ENCODE assay signal across 16 cellular contexts in genomic region chr6:116327803-116328527, GRCh38. TPM values are rescaled to one million over a fixed set of nuclear protein-coding genes. Genes with fewer than 3 reads are reported as not detected.
DNase-seq lines count a peak whose midpoint lies in the region; ATAC-seq and TF ChIP-seq lines count a peak whose summit lies in the region.
"Had no signal": no experiment of that assay in that cellular context is flagged by ENCODE, and none has a peak within 500 bp of the region (broad histone marks: within the 10 kb centered on the region; RNA-seq: fewer than 3 reads in every experiment).

No MANE protein-coding gene starts in this region.

- no peak overlapping the region for H2AK9ac ChIP-seq in IMR-90 (replicated peaks; ENCODE audit: low read depth, low read length, poor library complexity)

- POLR2A ChIA-PET in IMR-90 (lab: Charles Lee; ENCODE audit: unreplicated experiment), result no interaction called here
- POLR2A ChIA-PET in activated CD4-positive, alpha-beta memory T cell treated with anti-CD3 and anti-CD28 coated beads, Interleukin-2, amount 10 ng/mL, durations not matched to agents 7 days and 5 days (lab: Charles Lee), result interaction anchor here (1.2 kb wide), 1 partner anchor 9 kb away, joined by 3 read pairs; no protein-coding TSS in a partner anchor

- in situ Hi-C loops in IMR-90 (cut with MboI; ENCODE audit: low sequenced_read_pairs), result no loop called here

- peaks cover 6% of the 10 kb centered on the region for H3K36me3 Mint-ChIP-seq in endodermal cell (ENCODE audit: low read depth)
- H3K36me3 Mint-ChIP-seq in activated CD4-positive, alpha-beta memory T cell treated with anti-CD3 and anti-CD28 coated beads, Interleukin-2, amount 10 ng/mL, durations not matched to agents 7 days and 5 days (ENCODE audit: low read depth), result no peaks in the 10 kb centered on the region
- H3K36me3 Mint-ChIP-seq: activated naive CD4-positive, alpha-beta T cell treated with anti-CD3 and anti-CD28 coated beads, Interleukin-2, amount 50 U/mL, for 24 hours had no signal

- no TSS peak for BruUV-seq in IMR-90 (replicated peaks; lab: Mats Ljungman, UMichigan)

- H3K4me1 ChIP-seq in IMR-90 (ENCODE audit: control insufficient read depth, insufficient read depth, low read length) (peaks cover 1% of the 10 kb centered on the region; the same call in 1 of the 2 replicates), endodermal cell (ENCODE audit: control insufficient read depth, insufficient read depth, low read length) (peaks cover 7% of the 10 kb centered on the region), mesendoderm (ENCODE audit: control insufficient read depth, low read depth, low read length) (peaks cover 20% of the 10 kb centered on the region), tibial nerve (peaks cover 0 to 40% (median 16%) of the 10 kb centered on the region in 4 donors)
- H3K4me1 ChIP-seq: colonic mucosa, parathyroid adenoma had no signal

- CTCF ChIA-PET in IMR-90 (lab: Yijun Ruan, JAX), result interaction anchor here (1.7 kb wide), 1 partner anchor 40 kb away, joined by 4 read pairs; no protein-coding TSS in a partner anchor
- CTCF ChIA-PET in activated CD4-positive, alpha-beta memory T cell treated with anti-CD3 and anti-CD28 coated beads, Interleukin-2, amount 10 ng/mL, durations not matched to agents 7 days and 5 days (lab: Charles Lee), result no interaction called here

- ATAC-seq in IMR-90 (ENCODE audit: low read depth) (peak; percentile 47; the same call in 1 of the 2 replicates), HG02840 (IDR thresholded peaks at IDR 0.05; ENCODE audit: low FRiP score, unreplicated experiment) (no peak)

- DNase-seq in IMR-90, result peak; percentile 10
- DNase-seq in endodermal cell, result peak; percentile 70
- peak; percentile 80 for DNase-seq in mesendoderm
- DNase-seq in tibial nerve (ENCODE audit: low spot score in 2 of 2), result no peak
- no peak for DNase-seq in activated CD4-positive, alpha-beta memory T cell treated with anti-CD3 and anti-CD28 coated beads, Interleukin-2, amount 10 ng/mL, durations not matched to agents 7 days and 5 days
- DNase-seq in stimulated activated CD4-positive, alpha-beta T cell treated with anti-CD3 and anti-CD28 coated beads, Interleukin-4, amount 100 ng/mL, for 1 hour, result no peak
- DNase-seq: activated CD8-positive, alpha-beta memory T cell treated with anti-CD3 and anti-CD28 coated beads, Interleukin-2, amount 50 U/mL, for 4 hours; CD4-positive, alpha-beta T cell; colonic mucosa; EL; NCI-H187; NCI-H526 had no signal

- TF ChIP-seq POLR2A in IMR-90 (IDR thresholded peaks at IDR 0.05; ENCODE audit: low read depth, low read length), result no peak
- no peak for TF ChIP-seq POLR2A in tibial nerve (IDR thresholded peaks at IDR 0.05)

- H2AK5ac ChIP-seq in IMR-90 (ENCODE audit: low read depth, low read length) (no peak overlapping the region), mesendoderm (ENCODE audit: low read length) (no peak overlapping the region)

- H3K27ac Mint-ChIP-seq in endodermal cell, result peak overlapping the region; percentile 44
- no peak overlapping the region for H3K27ac Mint-ChIP-seq in activated CD4-positive, alpha-beta memory T cell treated with anti-CD3 and anti-CD28 coated beads, Interleukin-2, amount 10 ng/mL, durations not matched to agents 7 days and 5 days
- H3K27ac Mint-ChIP-seq: activated naive CD4-positive, alpha-beta T cell treated with anti-CD3 and anti-CD28 coated beads, Interleukin-2, amount 50 U/mL, for 24 hours; CD4-positive, alpha-beta T cell had no signal

- H3K23ac ChIP-seq in IMR-90 (ENCODE audit: low read depth, low read length) (no peak overlapping the region), mesendoderm (ENCODE audit: low read length) (no peak overlapping the region)

- H3K79me1 ChIP-seq in IMR-90 (ENCODE audit: low read depth in 1 of 2, low read length in 2 of 2) (no peaks in the 10 kb centered on the region; a peak in 2 of 4 replicates), mesendoderm (ENCODE audit: low read length) (no peaks in the 10 kb centered on the region)

- no peak overlapping the region for H3K4me3 ChIP-seq in IMR-90 (ENCODE audit: insufficient read depth, low read depth, low read length)
- no peak overlapping the region for H3K4me3 ChIP-seq in endodermal cell (ENCODE audit: low read length)
- H3K4me3 ChIP-seq in mesendoderm (ENCODE audit: low read length), result no peak overlapping the region
- no peak overlapping the region for H3K4me3 ChIP-seq in tibial nerve
- H3K4me3 ChIP-seq: colonic mucosa, thoracic aorta had no signal

- H2BK120ac ChIP-seq in IMR-90 (ENCODE audit: low read depth, low read length) (no peak overlapping the region), mesendoderm (ENCODE audit: low read depth, low read length) (no peak overlapping the region)

- dilution Hi-C loops in IMR-90 (cut with HindIII; ENCODE audit: low sequenced_read_pairs, unreplicated experiment), result no loop called here

- H3K18ac ChIP-seq in IMR-90 (ENCODE audit: low read depth, low read length) (peak overlapping the region; percentile 38; the same call in 1 of the 2 replicates), mesendoderm (ENCODE audit: low read length) (no peak overlapping the region)

- H3K27ac ChIP-seq in IMR-90 (ENCODE audit: insufficient read depth, low read length) (no peak overlapping the region), endodermal cell (ENCODE audit: low read depth, low read length) (no peak overlapping the region), mesendoderm (ENCODE audit: low read depth, low read length) (peak overlapping the region; percentile 17), tibial nerve (peak overlapping the region in 3 of 4 donors; percentile 37 to 79 (median 75))
- H3K27ac ChIP-seq: colonic mucosa, parathyroid adenoma had no signal

- no peak overlapping the region for H4K5ac ChIP-seq in IMR-90 (ENCODE audit: low read depth, low read length)
- no peak overlapping the region for H4K5ac ChIP-seq in mesendoderm (ENCODE audit: low read length)

- no peaks in the 10 kb centered on the region for H3K79me2 ChIP-seq in mesendoderm (ENCODE audit: control insufficient read depth, insufficient read depth, low read length)
- H3K79me2 ChIP-seq: parathyroid adenoma had no signal

- peaks cover 46% of the 10 kb centered on the region for H3K4me1 Mint-ChIP-seq in endodermal cell
- H3K4me1 Mint-ChIP-seq in activated CD4-positive, alpha-beta memory T cell treated with anti-CD3 and anti-CD28 coated beads, Interleukin-2, amount 10 ng/mL, durations not matched to agents 7 days and 5 days, result no peaks in the 10 kb centered on the region
- H3K4me1 Mint-ChIP-seq: activated naive CD4-positive, alpha-beta T cell treated with anti-CD3 and anti-CD28 coated beads, Interleukin-2, amount 50 U/mL, for 24 hours had no signal

- H2BK20ac ChIP-seq in IMR-90 (ENCODE audit: low read depth, low read length), result 0 out of 2 replicates have a peak overlapping the region, but pooled peaks have one; percentile 52

- H3K4me2 ChIP-seq in IMR-90 (ENCODE audit: low read depth, low read length) (peak overlapping the region; percentile 12; the same call in 1 of the 2 replicates), mesendoderm (ENCODE audit: low read length) (no peak overlapping the region)

- no peak overlapping the region for H2BK5ac ChIP-seq in IMR-90 (ENCODE audit: low read depth, low read length, poor library complexity, severe bottlenecking)
- H2BK5ac ChIP-seq in mesendoderm (ENCODE audit: low read length), result no peak overlapping the region

- no CpG with 5 or more reads among the region's 6 CpGs for WGBS in IMR-90 (ENCODE audit: extremely low coverage in 2 of 2, insufficient read length in 1 of 2), 2 experiments
- 52 to 63% methylated on average over 4 to 6 of the region's 6 CpGs for WGBS in endodermal cell (ENCODE audit: insufficient coverage in 1 of 2, insufficient read length in 1 of 2), 2 experiments
- WGBS in mesendoderm (ENCODE audit: extremely low coverage, insufficient coverage, low lambda C conversion rate), result no CpG with 5 or more reads among the region's 6 CpGs
- WGBS in tibial nerve, 2 donors, result 55% methylated on average over 6 of the region's 6 CpGs

- no peak overlapping the region for H2AFZ ChIP-seq in IMR-90 (replicated peaks; ENCODE audit: low read length, poor library complexity)
- H2AFZ ChIP-seq: parathyroid adenoma had no signal

- H4K20me1 ChIP-seq in IMR-90 (ENCODE audit: insufficient read depth, low read length), result no peaks in the 10 kb centered on the region

- no peak overlapping the region for H3K4me3 Mint-ChIP-seq in endodermal cell
- no peak overlapping the region for H3K4me3 Mint-ChIP-seq in activated CD4-positive, alpha-beta memory T cell treated with anti-CD3 and anti-CD28 coated beads, Interleukin-2, amount 10 ng/mL, durations not matched to agents 7 days and 5 days
- H3K4me3 Mint-ChIP-seq: activated naive CD4-positive, alpha-beta T cell treated with anti-CD3 and anti-CD28 coated beads, Interleukin-2, amount 50 U/mL, for 24 hours; CD4-positive, alpha-beta T cell had no signal

- H3K27me3 ChIP-seq in IMR-90 (ENCODE audit: control insufficient read depth, insufficient read depth, low read length) (no peaks in the 10 kb centered on the region), endodermal cell (ENCODE audit: control insufficient read depth, insufficient read depth, low read length, poor library complexity, severe bottlenecking) (no peaks in the 10 kb centered on the region), mesendoderm (ENCODE audit: insufficient read depth, low read length, poor library complexity) (no peaks in the 10 kb centered on the region), tibial nerve (no peaks in the 10 kb centered on the region)
- H3K27me3 ChIP-seq: colonic mucosa had no signal

- no peak overlapping the region for H2BK15ac ChIP-seq in IMR-90 (ENCODE audit: low read depth, low read length)
- H2BK15ac ChIP-seq in mesendoderm (replicated peaks; ENCODE audit: low read depth), result no peak overlapping the region

- peaks cover 6% of the 10 kb centered on the region for H3K9me3 Mint-ChIP-seq in endodermal cell
- no peaks in the 10 kb centered on the region for H3K9me3 Mint-ChIP-seq in activated CD4-positive, alpha-beta memory T cell treated with anti-CD3 and anti-CD28 coated beads, Interleukin-2, amount 10 ng/mL, durations not matched to agents 7 days and 5 days
- H3K9me3 Mint-ChIP-seq: activated naive CD4-positive, alpha-beta T cell treated with anti-CD3 and anti-CD28 coated beads, Interleukin-2, amount 50 U/mL, for 24 hours; CD4-positive, alpha-beta T cell had no signal

- intact Hi-C loops in IMR-90 (cut with micrococcal nuclease), result no loop called here

- no peaks in the 10 kb centered on the region for H3K36me3 ChIP-seq in IMR-90 (ENCODE audit: control insufficient read depth, insufficient read depth, low read length)
- no peaks in the 10 kb centered on the region for H3K36me3 ChIP-seq in endodermal cell (ENCODE audit: control insufficient read depth, insufficient read depth, low read length)
- H3K36me3 ChIP-seq in mesendoderm (ENCODE audit: control insufficient read depth, insufficient read depth, low read length), result no peaks in the 10 kb centered on the region
- H3K36me3 ChIP-seq in tibial nerve, result no peaks in the 10 kb centered on the region
- H3K36me3 ChIP-seq: colonic mucosa, thoracic aorta had no signal

- no peaks in the 10 kb centered on the region for H3K27me3 Mint-ChIP-seq in endodermal cell (ENCODE audit: insufficient read depth)
- no peaks in the 10 kb centered on the region for H3K27me3 Mint-ChIP-seq in activated CD4-positive, alpha-beta memory T cell treated with anti-CD3 and anti-CD28 coated beads, Interleukin-2, amount 10 ng/mL, durations not matched to agents 7 days and 5 days
- H3K27me3 Mint-ChIP-seq: activated naive CD4-positive, alpha-beta T cell treated with anti-CD3 and anti-CD28 coated beads, Interleukin-2, amount 50 U/mL, for 24 hours; CD4-positive, alpha-beta T cell had no signal

- H4K8ac ChIP-seq in IMR-90 (ENCODE audit: low read depth in 2 of 2, low read length in 2 of 2), result peak overlapping the region in 1 of 2 experiments; percentile 36; a peak in 2 of 4 replicates
- no peak overlapping the region for H4K8ac ChIP-seq in mesendoderm (ENCODE audit: low read depth, low read length)

- no peak overlapping the region for H3K56ac ChIP-seq in IMR-90 (ENCODE audit: extremely low read depth, insufficient read depth, low read length)
- H3K56ac ChIP-seq in mesendoderm (ENCODE audit: low read length), result no peak overlapping the region

- TF ChIP-seq CTCF in IMR-90 (conservative IDR thresholded peaks at IDR 0.05; ENCODE audit: low read depth, low read length), result no peak
- no peak for TF ChIP-seq CTCF in endodermal cell (conservative IDR thresholded peaks at IDR 0.05)
- TF ChIP-seq CTCF in tibial nerve (IDR thresholded peaks at IDR 0.05), result no peak

- 0 out of 2 replicates have a peak overlapping the region, but pooled peaks have one; percentile 27 for H3K4ac ChIP-seq in IMR-90 (ENCODE audit: low read depth, low read length)
- no peak overlapping the region for H3K4ac ChIP-seq in mesendoderm (ENCODE audit: low read depth, low read length)

- H4K91ac ChIP-seq in IMR-90 (ENCODE audit: insufficient read depth, low read depth, low read length), result no peak overlapping the region

- H3K14ac ChIP-seq in IMR-90 (replicated peaks; ENCODE audit: low read depth, low read length), result no peak overlapping the region; the same call in 1 of the 2 replicates

- TF ChIP-seq RAD21 in IMR-90 (IDR thresholded peaks at IDR 0.05; ENCODE audit: low read length), result no peak

- no peaks in the 10 kb centered on the region for H3K9me1 ChIP-seq in IMR-90 (ENCODE audit: insufficient read depth, low read length)

- H3K9ac ChIP-seq in IMR-90 (ENCODE audit: low read depth, low read length) (no peak overlapping the region), endodermal cell (ENCODE audit: extremely low read depth, low read length, poor library complexity, severe bottlenecking) (no peak overlapping the region), mesendoderm (ENCODE audit: low read length) (no peak overlapping the region)
- H3K9ac ChIP-seq: parathyroid adenoma had no signal

- H3K9me3 ChIP-seq in IMR-90 (ENCODE audit: control insufficient read depth, insufficient read depth, low read length) (no peaks in the 10 kb centered on the region), endodermal cell (ENCODE audit: control insufficient read depth, low read length) (no peaks in the 10 kb centered on the region), tibial nerve (no peaks in the 10 kb centered on the region)
- H3K9me3 ChIP-seq: colonic mucosa, thoracic aorta had no signal

- no peak for TF ChIP-seq EP300 in tibial nerve (IDR thresholded peaks at IDR 0.05)

RNA-seq across cellular contexts. Expression of gene DSE, which starts 42.8 kb away (rescaled TPM):
- total RNA-seq in IMR-90 (2012; rRNA removed) (132 and 154 TPM in 2 replicates), endodermal cell (10 to 100 TPM; 42.3 to 44.3 TPM), tibial nerve (10 to 100 TPM; 79.5 to 95.5 (median 81.7) TPM)
- polyA plus RNA-seq in IMR-90 (2012; rRNA removed), result 43.9 and 48.0 TPM in 2 replicates
- polyA plus RNA-seq in IMR-90 (2012; cell fraction: cytosol; rRNA removed), result 19.3 and 19.7 TPM in 2 replicates
- 23.4 and 39.5 TPM in 2 replicates for polyA plus RNA-seq in IMR-90 (2012; cell fraction: nucleus; rRNA removed; ENCODE audit: low replicate concordance)
- polyA plus RNA-seq in endodermal cell (2013, experiment 1 of 2), result 18.9 TPM
- 17.5 TPM for polyA plus RNA-seq in endodermal cell (2013, experiment 2 of 2)
- polyA plus RNA-seq in mesendoderm (2013, experiment 1 of 2), result 24.8 TPM
- polyA plus RNA-seq in mesendoderm (2013, experiment 2 of 2), result 25.2 TPM
- 1 to 10 TPM; 5.1 to 7.5 TPM for total RNA-seq in activated CD4-positive, alpha-beta memory T cell treated with anti-CD3 and anti-CD28 coated beads, Interleukin-2, amount 10 ng/mL, durations not matched to agents 7 days and 5 days

RNA-seq across cellular contexts. Expression of gene TSPYL1, which starts 48.2 kb away (rescaled TPM):
- total RNA-seq in IMR-90 (2012; rRNA removed) (111 and 121 TPM in 2 replicates), endodermal cell (10 to 100 TPM; 73.4 to 80.6 TPM), tibial nerve (10 to 100 TPM; 39.8 to 53.6 (median 43.3) TPM)
- polyA plus RNA-seq in IMR-90 (2012; rRNA removed), result 30.1 and 32.4 TPM in 2 replicates
- 19.1 and 19.2 TPM in 2 replicates for polyA plus RNA-seq in IMR-90 (2012; cell fraction: cytosol; rRNA removed)
- 7.1 and 14.7 TPM in 2 replicates for polyA plus RNA-seq in IMR-90 (2012; cell fraction: nucleus; rRNA removed; ENCODE audit: low replicate concordance)
- 50.7 TPM for polyA plus RNA-seq in endodermal cell (2013, experiment 1 of 2)
- 50.3 TPM for polyA plus RNA-seq in endodermal cell (2013, experiment 2 of 2)
- 46.8 TPM for polyA plus RNA-seq in mesendoderm (2013, experiment 1 of 2)
- 46.9 TPM for polyA plus RNA-seq in mesendoderm (2013, experiment 2 of 2)
- total RNA-seq in activated CD4-positive, alpha-beta memory T cell treated with anti-CD3 and anti-CD28 coated beads, Interleukin-2, amount 10 ng/mL, durations not matched to agents 7 days and 5 days, result 10 to 100 TPM; 47.6 to 48.4 TPM

Comparison
In these comparisons a context has a peak if more than half of its experiments do, and no peak if none do; other contexts are left out.
1. DNase-seq: peak in IMR-90 (single experiment), endodermal cell (single experiment) and mesendoderm (single experiment); none in tibial nerve (0 of 2), activated CD4-positive, alpha-beta memory T cell treated with anti-CD3 and anti-CD28 coated beads, Interleukin-2, amount 10 ng/mL, durations not matched to agents 7 days and 5 days (single experiment) and stimulated activated CD4-positive, alpha-beta T cell treated with anti-CD3 and anti-CD28 coated beads, Interleukin-4, amount 100 ng/mL, for 1 hour (single experiment).
2. H3K27ac ChIP-seq: peak in mesendoderm (single experiment) and tibial nerve (3 of 4); none in IMR-90 (single experiment) and endodermal cell (single experiment).
3. RNA of gene DSE, which starts 42.8 kb away (total RNA-seq): 132 to 154 TPM in IMR-90, 79.5 to 95.5 TPM in tibial nerve and 42.3 to 44.3 TPM in endodermal cell; 5.1 to 7.5 TPM in activated CD4-positive, alpha-beta memory T cell treated with anti-CD3 and anti-CD28 coated beads, Interleukin-2, amount 10 ng/mL, durations not matched to agents 7 days and 5 days; every median in the first group is over 4 times any median in the second.